8 cellular contexts compared by ENCODE assay signal in genomic region chr7:128506819-128507218, GRCh38. TPM values are rescaled to one million over a fixed set of nuclear protein-coding genes. Genes with fewer than 3 reads are reported as not detected.
DNase-seq lines count a peak whose midpoint lies in the region; ATAC-seq, FAIRE-seq and TF ChIP-seq lines count a peak whose summit lies in the region.
"Not testable (repeated sequence)": the region's sequence is repeated elsewhere in the genome, so short reads cannot be mapped to it uniquely, and the experiment has no call there.

No MANE protein-coding gene starts in this region.

- H3K9me3 Mint-ChIP-seq in CD4-positive, CD25-positive, alpha-beta regulatory T cell; astrocyte (ENCODE audit: unreplicated experiment); natural killer cell: not testable (repeated sequence)

- intact Hi-C loops in natural killer cell (cut with micrococcal nuclease), result not testable (repeated sequence)

- not testable (repeated sequence) for FAIRE-seq in astrocyte (lab: Jason Lieb, UNC)

- not testable (repeated sequence) for H4K20me1 ChIP-seq in OCI-LY3 (ENCODE audit: insufficient read depth, low read length); astrocyte (ENCODE audit: insufficient read depth, low read length)

- not testable (repeated sequence) for H3K27me3 Mint-ChIP-seq in CD4-positive, CD25-positive, alpha-beta regulatory T cell; astrocyte (ENCODE audit: low read depth, unreplicated experiment); natural killer cell (ENCODE audit: low read depth in 2 of 2)

- ATAC-seq in CD4-positive, CD25-positive, alpha-beta regulatory T cell (ENCODE audit: low read depth in 2 of 2), result not testable (repeated sequence)
- ATAC-seq in GM18520 (IDR thresholded peaks at IDR 0.05; ENCODE audit: unreplicated experiment) (peak; percentile 42), GM21360 (IDR thresholded peaks at IDR 0.05; ENCODE audit: unreplicated experiment) (peak; percentile 35), HG02623 (IDR thresholded peaks at IDR 0.05; ENCODE audit: unreplicated experiment) (peak; percentile 34), HG03135 (IDR thresholded peaks at IDR 0.05; ENCODE audit: unreplicated experiment) (peak; percentile 48), natural killer cell (peak; percentile 75 to 87 (median 77))

- peak overlapping the region; percentile 82 for H3K9ac ChIP-seq in OCI-LY3 (ENCODE audit: low read length)
- H3K9ac ChIP-seq in astrocyte (ENCODE audit: low read length), result not testable (repeated sequence)

- peak overlapping the region; percentile 83 for H3K4me2 ChIP-seq in OCI-LY3 (ENCODE audit: low read length)
- not testable (repeated sequence) for H3K4me2 ChIP-seq in astrocyte (ENCODE audit: low read length)

- H3K36me3 Mint-ChIP-seq in CD4-positive, CD25-positive, alpha-beta regulatory T cell; astrocyte (ENCODE audit: low read depth, unreplicated experiment); natural killer cell: not testable (repeated sequence)

- not testable (repeated sequence) for H3K9me3 ChIP-seq in CD4-positive, CD25-positive, alpha-beta regulatory T cell (ENCODE audit: control insufficient read depth in 2 of 2, low read length in 2 of 2); OCI-LY3 (ENCODE audit: insufficient read depth, low read length); astrocyte (ENCODE audit: insufficient read depth, low read depth, low read length)

- not testable (repeated sequence) for H3K36me3 ChIP-seq in CD4-positive, CD25-positive, alpha-beta regulatory T cell (ENCODE audit: control insufficient read depth, insufficient read depth, low read length); OCI-LY3 (replicated peaks; ENCODE audit: low read depth, low read length); astrocyte (ENCODE audit: insufficient read depth, low read length)

- H3K27ac Mint-ChIP-seq in CD4-positive, CD25-positive, alpha-beta regulatory T cell, result peak overlapping the region; percentile 31 to 88 (median 69)
- H3K27ac Mint-ChIP-seq in astrocyte (ENCODE audit: unreplicated experiment) (peak overlapping the region; percentile 12), natural killer cell (peak overlapping the region; percentile 71 to 86)

- not testable (repeated sequence) for H2AFZ ChIP-seq in OCI-LY3 (ENCODE audit: low read depth, low read length); astrocyte (ENCODE audit: low read depth, low read length)

- peaks cover 0 to 16% (median 9%) of the 10 kb centered on the region in 4 donors for H3K4me1 Mint-ChIP-seq in CD4-positive, CD25-positive, alpha-beta regulatory T cell
- not testable (repeated sequence) for H3K4me1 Mint-ChIP-seq in astrocyte (ENCODE audit: low read depth, unreplicated experiment)
- peaks cover 22 to 24% of the 10 kb centered on the region in 2 donors for H3K4me1 Mint-ChIP-seq in natural killer cell

- not testable (repeated sequence) for H3K27ac ChIP-seq in CD4-positive, CD25-positive, alpha-beta regulatory T cell (ENCODE audit: insufficient read depth, low read length, poor library complexity, severe bottlenecking); astrocyte (ENCODE audit: low read depth, low read length)
- H3K27ac ChIP-seq in OCI-LY3 (ENCODE audit: low read length), result peak overlapping the region; percentile 96

- H3K79me2 ChIP-seq in OCI-LY3 (ENCODE audit: low read length); astrocyte (ENCODE audit: insufficient read depth, low read length): not testable (repeated sequence)

- peak in 1 of 3 donors; percentile 49 for DNase-seq in CD4-positive, CD25-positive, alpha-beta regulatory T cell
- DNase-seq in astrocyte (ENCODE audit: low read depth); natural killer cell: not testable (repeated sequence)

- not testable (repeated sequence) for H3K4me1 ChIP-seq in CD4-positive, CD25-positive, alpha-beta regulatory T cell (ENCODE audit: control insufficient read depth, insufficient read depth, low read length, poor library complexity, severe bottlenecking); astrocyte (ENCODE audit: insufficient read depth, low read length)
- peaks cover 68% of the 10 kb centered on the region for H3K4me1 ChIP-seq in OCI-LY3 (ENCODE audit: low read length)

- not testable (repeated sequence) for H3K4me3 ChIP-seq in CD4-positive, CD25-positive, alpha-beta regulatory T cell (ENCODE audit: low read depth, low read length); astrocyte (ENCODE audit: insufficient read depth, low read depth, low read length)
- peak overlapping the region; percentile 61 for H3K4me3 ChIP-seq in OCI-LY3 (ENCODE audit: low read length)

- TF ChIP-seq CTCF in OCI-LY3 (IDR thresholded peaks at IDR 0.05; ENCODE audit: low read depth, low read length); astrocyte (IDR thresholded peaks at IDR 0.05; ENCODE audit: insufficient read depth, low read depth, low read length); natural killer cell (IDR thresholded peaks at IDR 0.05): not testable (repeated sequence)

- not testable (repeated sequence) for H3K4me3 Mint-ChIP-seq in CD4-positive, CD25-positive, alpha-beta regulatory T cell; astrocyte (ENCODE audit: unreplicated experiment)
- H3K4me3 Mint-ChIP-seq in natural killer cell, result peak overlapping the region; percentile 67

- H3K27me3 ChIP-seq in CD4-positive, CD25-positive, alpha-beta regulatory T cell (ENCODE audit: control insufficient read depth, insufficient read depth, low read length); OCI-LY3 (ENCODE audit: low read depth, low read length); astrocyte (ENCODE audit: insufficient read depth, low read length): not testable (repeated sequence)

RNA-seq across cellular contexts. Expression of gene METTL2B, which starts 30.3 kb away (rescaled TPM):
- total RNA-seq in CD4-positive, CD25-positive, alpha-beta regulatory T cell, result 19.6 TPM
- 10 to 100 TPM in 3 of 4 donors, 1 to 10 TPM in 1; 9.2 to 17.0 (median 13.8) TPM for polyA plus RNA-seq in CD4-positive, CD25-positive, alpha-beta regulatory T cell
- total RNA-seq in astrocyte, result 30.8 and 34.5 TPM in 2 replicates
- total RNA-seq in natural killer cell, result 10 to 100 TPM; 16.1 to 20.8 (median 20.0) TPM

RNA-seq across cellular contexts. Expression of gene HILPDA, which starts 51.1 kb away (rescaled TPM):
- 4.1 TPM for total RNA-seq in CD4-positive, CD25-positive, alpha-beta regulatory T cell
- 1 to 10 TPM; 1.6 to 8.8 (median 5.5) TPM for polyA plus RNA-seq in CD4-positive, CD25-positive, alpha-beta regulatory T cell
- total RNA-seq in astrocyte (12.4 TPM in 2 replicates), natural killer cell (1 to 10 TPM; 1.9 to 5.1 (median 2.3) TPM)

Comparison
In these comparisons a context has a peak if more than half of its experiments do, and no peak if none do; other contexts are left out.
1. H3K27ac Mint-ChIP-seq: peak in every context shown above with its lines; median percentile 78 in natural killer cell; 69 in CD4-positive, CD25-positive, alpha-beta regulatory T cell; 12 in astrocyte.